Comparison of ENCODE assay signal across 1 cellular context in genomic region chr6:87155272-87155919, GRCh38.
TF ChIP-seq lines count a peak whose summit lies in the region.

Gene ZNF292 (plus strand): TSS chr6:87155565. CDS start chr6:87155592, 27 bp downstream.

TF ChIP-seq in K562, 482 proteins besides CTCF, POLR2A, EP300 and RAD21 (continued from another document and continues in another):
- TF ChIP-seq CBX1 (IDR thresholded peaks at IDR 0.05; ENCODE audit: low read depth), result peak; percentile 92
- TF ChIP-seq ZNF668 (CRISPR knock-in tag; IDR thresholded peaks at IDR 0.05), result peak; percentile 66; the same call in 1 of the 2 replicates
- no peak for TF ChIP-seq MECOM (CRISPR knock-in tag; IDR thresholded peaks at IDR 0.05)
- peak; percentile 49 for TF ChIP-seq HCFC1 (IDR thresholded peaks at IDR 0.05; ENCODE audit: low read depth, low read length)
- TF ChIP-seq, protein P1, sequence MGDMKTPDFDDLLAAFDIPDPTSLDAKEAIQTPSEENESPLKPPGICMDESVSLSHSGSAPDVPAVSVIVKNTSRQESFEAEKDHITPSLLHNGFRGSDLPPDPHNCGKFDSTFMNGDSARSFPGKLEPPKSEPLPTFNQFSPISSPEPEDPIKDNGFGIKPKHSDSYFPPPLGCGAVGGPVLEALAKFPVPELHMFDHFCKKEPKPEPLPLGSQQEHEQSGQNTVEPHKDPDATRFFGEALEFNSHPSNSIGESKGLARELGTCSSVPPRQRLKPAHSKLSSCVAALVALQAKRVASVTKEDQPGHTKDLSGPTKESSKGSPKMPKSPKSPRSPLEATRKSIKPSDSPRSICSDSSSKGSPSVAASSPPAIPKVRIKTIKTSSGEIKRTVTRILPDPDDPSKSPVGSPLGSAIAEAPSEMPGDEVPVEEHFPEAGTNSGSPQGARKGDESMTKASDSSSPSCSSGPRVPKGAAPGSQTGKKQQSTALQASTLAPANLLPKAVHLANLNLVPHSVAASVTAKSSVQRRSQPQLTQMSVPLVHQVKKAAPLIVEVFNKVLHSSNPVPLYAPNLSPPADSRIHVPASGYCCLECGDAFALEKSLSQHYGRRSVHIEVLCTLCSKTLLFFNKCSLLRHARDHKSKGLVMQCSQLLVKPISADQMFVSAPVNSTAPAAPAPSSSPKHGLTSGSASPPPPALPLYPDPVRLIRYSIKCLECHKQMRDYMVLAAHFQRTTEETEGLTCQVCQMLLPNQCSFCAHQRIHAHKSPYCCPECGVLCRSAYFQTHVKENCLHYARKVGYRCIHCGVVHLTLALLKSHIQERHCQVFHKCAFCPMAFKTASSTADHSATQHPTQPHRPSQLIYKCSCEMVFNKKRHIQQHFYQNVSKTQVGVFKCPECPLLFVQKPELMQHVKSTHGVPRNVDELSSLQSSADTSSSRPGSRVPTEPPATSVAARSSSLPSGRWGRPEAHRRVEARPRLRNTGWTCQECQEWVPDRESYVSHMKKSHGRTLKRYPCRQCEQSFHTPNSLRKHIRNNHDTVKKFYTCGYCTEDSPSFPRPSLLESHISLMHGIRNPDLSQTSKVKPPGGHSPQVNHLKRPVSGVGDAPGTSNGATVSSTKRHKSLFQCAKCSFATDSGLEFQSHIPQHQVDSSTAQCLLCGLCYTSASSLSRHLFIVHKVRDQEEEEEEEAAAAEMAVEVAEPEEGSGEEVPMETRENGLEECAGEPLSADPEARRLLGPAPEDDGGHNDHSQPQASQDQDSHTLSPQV (IDR thresholded peaks at IDR 0.05), result peak; percentile 80
- 0 out of 2 replicates have a peak, but pooled peaks have one; percentile 31 for TF ChIP-seq OTX1 (CRISPR knock-in tag; IDR thresholded peaks at IDR 0.05)
- peak; percentile 73; the same call in 1 of the 2 replicates for TF ChIP-seq ZBTB1 (CRISPR knock-in tag; IDR thresholded peaks at IDR 0.05; ENCODE audit: borderline replicate concordance, low read depth)
- TF ChIP-seq U2AF2 (optimal IDR thresholded peaks at IDR 0.05; ENCODE audit: low read depth, low read length), result no peak
- TF ChIP-seq CLOCK (CRISPR knock-in tag; IDR thresholded peaks at IDR 0.05; ENCODE audit: borderline replicate concordance), result peak; percentile 94
- TF ChIP-seq NFXL1 (CRISPR knock-in tag; IDR thresholded peaks at IDR 0.05), result no peak
- 0 out of 2 replicates have a peak, but pooled peaks have one; percentile 57 for TF ChIP-seq HLTF (IDR thresholded peaks at IDR 0.05)
- no peak for TF ChIP-seq RBM22 (IDR thresholded peaks at IDR 0.05; ENCODE audit: low read depth, low read length, poor library complexity, severe bottlenecking)
- no peak for TF ChIP-seq SNRNP70 (optimal IDR thresholded peaks at IDR 0.05; ENCODE audit: low read depth, low read length)
- TF ChIP-seq, protein P2, sequence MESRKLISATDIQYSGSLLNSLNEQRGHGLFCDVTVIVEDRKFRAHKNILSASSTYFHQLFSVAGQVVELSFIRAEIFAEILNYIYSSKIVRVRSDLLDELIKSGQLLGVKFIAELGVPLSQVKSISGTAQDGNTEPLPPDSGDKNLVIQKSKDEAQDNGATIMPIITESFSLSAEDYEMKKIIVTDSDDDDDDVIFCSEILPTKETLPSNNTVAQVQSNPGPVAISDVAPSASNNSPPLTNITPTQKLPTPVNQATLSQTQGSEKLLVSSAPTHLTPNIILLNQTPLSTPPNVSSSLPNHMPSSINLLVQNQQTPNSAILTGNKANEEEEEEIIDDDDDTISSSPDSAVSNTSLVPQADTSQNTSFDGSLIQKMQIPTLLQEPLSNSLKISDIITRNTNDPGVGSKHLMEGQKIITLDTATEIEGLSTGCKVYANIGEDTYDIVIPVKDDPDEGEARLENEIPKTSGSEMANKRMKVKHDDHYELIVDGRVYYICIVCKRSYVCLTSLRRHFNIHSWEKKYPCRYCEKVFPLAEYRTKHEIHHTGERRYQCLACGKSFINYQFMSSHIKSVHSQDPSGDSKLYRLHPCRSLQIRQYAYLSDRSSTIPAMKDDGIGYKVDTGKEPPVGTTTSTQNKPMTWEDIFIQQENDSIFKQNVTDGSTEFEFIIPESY (CRISPR knock-in tag; IDR thresholded peaks at IDR 0.05), result peak; percentile 87
- peak; percentile 100 for TF ChIP-seq CXXC5 (CRISPR knock-in tag; IDR thresholded peaks at IDR 0.05)
- TF ChIP-seq ELF1 (tag; IDR thresholded peaks at IDR 0.05), result peak; percentile 72
- no peak; the same call in 1 of the 2 replicates for TF ChIP-seq KLF1 (tag; IDR thresholded peaks at IDR 0.05)
- TF ChIP-seq USF1 (CRISPR knock-in tag; IDR thresholded peaks at IDR 0.05), result peak; percentile 99
- TF ChIP-seq ZNF77 (CRISPR knock-in tag; IDR thresholded peaks at IDR 0.05), result no peak
- TF ChIP-seq ZNF165 (CRISPR knock-in tag; IDR thresholded peaks at IDR 0.05; ENCODE audit: borderline replicate concordance), result no peak
- TF ChIP-seq GATAD2A (IDR thresholded peaks at IDR 0.05), result peak; percentile 76
- TF ChIP-seq ZNF444 (CRISPR knock-in tag; IDR thresholded peaks at IDR 0.05), result no peak
- TF ChIP-seq, protein P3, sequence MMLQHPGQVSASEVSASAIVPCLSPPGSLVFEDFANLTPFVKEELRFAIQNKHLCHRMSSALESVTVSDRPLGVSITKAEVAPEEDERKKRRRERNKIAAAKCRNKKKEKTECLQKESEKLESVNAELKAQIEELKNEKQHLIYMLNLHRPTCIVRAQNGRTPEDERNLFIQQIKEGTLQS (IDR thresholded peaks at IDR 0.05), result peak; percentile 55
- TF ChIP-seq, protein P3 (CRISPR knock-in tag; conservative IDR thresholded peaks at IDR 0.05), result peak; percentile 86
- TF ChIP-seq, protein P4, sequence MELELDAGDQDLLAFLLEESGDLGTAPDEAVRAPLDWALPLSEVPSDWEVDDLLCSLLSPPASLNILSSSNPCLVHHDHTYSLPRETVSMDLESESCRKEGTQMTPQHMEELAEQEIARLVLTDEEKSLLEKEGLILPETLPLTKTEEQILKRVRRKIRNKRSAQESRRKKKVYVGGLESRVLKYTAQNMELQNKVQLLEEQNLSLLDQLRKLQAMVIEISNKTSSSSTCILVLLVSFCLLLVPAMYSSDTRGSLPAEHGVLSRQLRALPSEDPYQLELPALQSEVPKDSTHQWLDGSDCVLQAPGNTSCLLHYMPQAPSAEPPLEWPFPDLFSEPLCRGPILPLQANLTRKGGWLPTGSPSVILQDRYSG (tag; conservative IDR thresholded peaks at IDR 0.05; ENCODE audit: low read depth), result no peak
- TF ChIP-seq THAP12 (CRISPR knock-in tag; IDR thresholded peaks at IDR 0.05), result peak; percentile 85; the same call in 1 of the 2 replicates
- TF ChIP-seq BRD9 (IDR thresholded peaks at IDR 0.05; ENCODE audit: low read depth, partially characterized antibody), result no peak
- no peak for TF ChIP-seq POLR2H (tag; IDR thresholded peaks at IDR 0.05; ENCODE audit: low read depth)
- no peak for TF ChIP-seq ZNF584 (CRISPR knock-in tag; IDR thresholded peaks at IDR 0.05; ENCODE audit: low read depth)
- TF ChIP-seq CSDE1 (IDR thresholded peaks at IDR 0.05), result no peak; a peak in 1 of 4 replicates
- TF ChIP-seq COPS2 (conservative IDR thresholded peaks at IDR 0.05), result no peak
- TF ChIP-seq, protein P5, sequence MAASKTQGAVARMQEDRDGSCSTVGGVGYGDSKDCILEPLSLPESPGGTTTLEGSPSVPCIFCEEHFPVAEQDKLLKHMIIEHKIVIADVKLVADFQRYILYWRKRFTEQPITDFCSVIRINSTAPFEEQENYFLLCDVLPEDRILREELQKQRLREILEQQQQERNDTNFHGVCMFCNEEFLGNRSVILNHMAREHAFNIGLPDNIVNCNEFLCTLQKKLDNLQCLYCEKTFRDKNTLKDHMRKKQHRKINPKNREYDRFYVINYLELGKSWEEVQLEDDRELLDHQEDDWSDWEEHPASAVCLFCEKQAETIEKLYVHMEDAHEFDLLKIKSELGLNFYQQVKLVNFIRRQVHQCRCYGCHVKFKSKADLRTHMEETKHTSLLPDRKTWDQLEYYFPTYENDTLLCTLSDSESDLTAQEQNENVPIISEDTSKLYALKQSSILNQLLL (CRISPR knock-in tag; IDR thresholded peaks at IDR 0.05; ENCODE audit: borderline replicate concordance), result no peak
- 0 out of 2 replicates have a peak, but pooled peaks have one; percentile 80 for TF ChIP-seq RHOXF2B (CRISPR knock-in tag; conservative IDR thresholded peaks at IDR 0.05)
- no peak for TF ChIP-seq REST (CRISPR knock-in tag; IDR thresholded peaks at IDR 0.05; ENCODE audit: low read depth)
- peak in 1 of 2 experiments; percentile 97; a peak in 2 of 3 replicates for TF ChIP-seq CBX3 (IDR thresholded peaks at IDR 0.05; ENCODE audit: borderline replicate concordance in 1 of 2, low read length in 2 of 2)
- TF ChIP-seq, protein P6, sequence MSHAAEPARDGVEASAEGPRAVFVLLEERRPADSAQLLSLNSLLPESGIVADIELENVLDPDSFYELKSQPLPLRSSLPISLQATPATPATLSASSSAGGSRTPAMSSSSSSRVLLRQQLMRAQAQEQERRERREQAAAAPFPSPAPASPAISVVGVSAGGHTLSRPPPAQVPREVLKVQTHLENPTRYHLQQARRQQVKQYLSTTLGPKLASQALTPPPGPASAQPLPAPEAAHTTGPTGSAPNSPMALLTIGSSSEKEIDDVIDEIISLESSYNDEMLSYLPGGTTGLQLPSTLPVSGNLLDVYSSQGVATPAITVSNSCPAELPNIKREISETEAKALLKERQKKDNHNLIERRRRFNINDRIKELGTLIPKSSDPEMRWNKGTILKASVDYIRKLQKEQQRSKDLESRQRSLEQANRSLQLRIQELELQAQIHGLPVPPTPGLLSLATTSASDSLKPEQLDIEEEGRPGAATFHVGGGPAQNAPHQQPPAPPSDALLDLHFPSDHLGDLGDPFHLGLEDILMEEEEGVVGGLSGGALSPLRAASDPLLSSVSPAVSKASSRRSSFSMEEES (CRISPR knock-in tag; IDR thresholded peaks at IDR 0.05), result peak; percentile 100
- TF ChIP-seq ZNF134 (CRISPR knock-in tag; conservative IDR thresholded peaks at IDR 0.05), result 0 out of 2 replicates have a peak, but pooled peaks have one; percentile 40
- TF ChIP-seq PTBP1 (IDR thresholded peaks at IDR 0.05; ENCODE audit: low read depth, low read length), result no peak
- TF ChIP-seq ZFPM2 (CRISPR knock-in tag; IDR thresholded peaks at IDR 0.05), result no peak
- no peak for TF ChIP-seq NCOA2 (IDR thresholded peaks at IDR 0.05; ENCODE audit: partially characterized antibody in 2 of 2)
- no peak for TF ChIP-seq NR2F6 (CRISPR knock-in tag; IDR thresholded peaks at IDR 0.05)
- TF ChIP-seq HNRNPK (IDR thresholded peaks at IDR 0.05; ENCODE audit: low read depth, low read length, poor library complexity, severe bottlenecking), result no peak
- no peak for TF ChIP-seq NFATC3 (IDR thresholded peaks at IDR 0.05)
